In genomic region chr18:55779711-55780590, GRCh38 we compare ENCODE assay signal across 8 cellular contexts.
DNase-seq lines count a peak whose midpoint lies in the region; ATAC-seq and TF ChIP-seq lines count a peak whose summit lies in the region.

No MANE protein-coding gene starts in this region.

- 1 to 3% methylated on average over 81 to 88 of the region's 88 CpGs for WGBS in lung, 2 donors

- H3K4me1 Mint-ChIP-seq in T-helper 1 cell treated with Interleukin-12 subunit alpha and Interleukin-12 subunit beta and Interleukin-4 antibody, amounts not matched to agents 30 μg/mL and 1 μg/mL, for 36 hours (ENCODE audit: low read depth): peaks cover 5% of the 10 kb centered on the region

- H3K36me3 ChIP-seq in lung (ENCODE audit: control insufficient read depth in 2 of 2, insufficient read depth in 2 of 2, low read length in 2 of 2): peaks cover 0 to 1% of the 10 kb centered on the region in 2 donors

- H3K36me3 Mint-ChIP-seq in T-helper 1 cell treated with Interleukin-12 subunit alpha and Interleukin-12 subunit beta and Interleukin-4 antibody, amounts not matched to agents 30 μg/mL and 1 μg/mL, for 36 hours (ENCODE audit: low read depth): no peaks in the 10 kb centered on the region

- intact Hi-C loops in dorsolateral prefrontal cortex (cut with DNase I): loop anchor here (2.0 to 10.0 kb wide), 13 partner anchors 77 to 797 kb away; partner anchors contain the start of gene TCF4 (in 2 of the 2)

- peaks cover 2 to 7% of the 10 kb centered on the region in 2 donors for H3K4me1 ChIP-seq in lung (ENCODE audit: control insufficient read depth in 2 of 2, insufficient read depth in 2 of 2, low read length in 2 of 2)

- H3K27ac ChIP-seq in dorsolateral prefrontal cortex (peak overlapping the region; percentile 79 to 96 (median 92)), lung (ENCODE audit: low read depth in 1 of 2, low read length in 1 of 2) (peak overlapping the region; percentile 80 to 86), substantia nigra (ENCODE audit: low read depth, low read length, poor library complexity, severe bottlenecking) (peak overlapping the region; percentile 83)

- H3K27me3 Mint-ChIP-seq in T-helper 1 cell treated with Interleukin-12 subunit alpha and Interleukin-12 subunit beta and Interleukin-4 antibody, amounts not matched to agents 30 μg/mL and 1 μg/mL, for 36 hours (ENCODE audit: low read depth): peaks cover 55% of the 10 kb centered on the region

- TF ChIP-seq CTCF in dorsolateral prefrontal cortex (IDR thresholded peaks at IDR 0.05 in 54 of 56, conservative IDR thresholded peaks at IDR 0.05 in 2 of 56; ENCODE audit: low read depth in 1 of 56, partially characterized antibody in 56 of 56) (peak in 46 of 56 donors; percentile 13 to 80 (median 50)), lung (IDR thresholded peaks at IDR 0.05; ENCODE audit: control extremely low read depth, extremely low read depth) (peak; percentile 4)

- no peak overlapping the region for H3K27ac Mint-ChIP-seq in T-helper 1 cell treated with Interleukin-12 subunit alpha and Interleukin-12 subunit beta and Interleukin-4 antibody, amounts not matched to agents 30 μg/mL and 1 μg/mL, for 36 hours

- no peaks in the 10 kb centered on the region for H3K27me3 ChIP-seq in dorsolateral prefrontal cortex
- H3K27me3 ChIP-seq in lung (ENCODE audit: control insufficient read depth, insufficient read depth): no peaks in the 10 kb centered on the region

- H3K4me3 ChIP-seq in dorsolateral prefrontal cortex: peak overlapping the region; percentile 53 to 85 (median 74)
- H3K4me3 ChIP-seq in lung: peak overlapping the region; percentile 20

- H3K9me3 Mint-ChIP-seq in T-helper 1 cell treated with Interleukin-12 subunit alpha and Interleukin-12 subunit beta and Interleukin-4 antibody, amounts not matched to agents 30 μg/mL and 1 μg/mL, for 36 hours: no peaks in the 10 kb centered on the region

- no peak for DNase-seq in T-helper 1 cell
- DNase-seq in NCI-H526 treated with DMSO at 0.1 percent for 48 hours (lab: John Stamatoyannopoulos, UW): peak; percentile 53
- peak; percentile 46 to 82 (median 55) for DNase-seq in dorsolateral prefrontal cortex
- no peak for DNase-seq in lung (ENCODE audit: low spot score)
- DNase-seq in substantia nigra (lab: John Stamatoyannopoulos, UW): peak in 43 of 49 donors; percentile 2 to 80 (median 43)
- no peak for DNase-seq in NCI-H226

- H3K9me3 ChIP-seq in lung (ENCODE audit: control insufficient read depth in 2 of 2, insufficient read depth in 1 of 2, low read length in 1 of 2): peaks cover 0 to 3% of the 10 kb centered on the region in 2 donors

- peak overlapping the region; percentile 10 for H3K4me3 Mint-ChIP-seq in T-helper 1 cell treated with Interleukin-12 subunit alpha and Interleukin-12 subunit beta and Interleukin-4 antibody, amounts not matched to agents 30 μg/mL and 1 μg/mL, for 36 hours

- peak; percentile 54 for ATAC-seq in lung (ENCODE audit: insufficient read depth, low FRiP score)
- ATAC-seq in HG03521 (IDR thresholded peaks at IDR 0.05; ENCODE audit: unreplicated experiment): no peak

Comparison
In these comparisons a context has a peak if more than half of its experiments do, and no peak if none do; other contexts are left out.
1. DNase-seq: peak in NCI-H526 treated with DMSO at 0.1 percent for 48 hours (single experiment), dorsolateral prefrontal cortex (10 of 10) and substantia nigra (43 of 49); none in T-helper 1 cell (0 of 5), lung (single experiment) and NCI-H226 (single experiment).
2. Peak in every context shown above with its lines, with median percentiles within 50 percentile points of each other: H3K27ac ChIP-seq.